In genomic region chr19:1261863-1262686, GRCh38 we compare ENCODE assay signal across 8 cellular contexts. TPM values are rescaled to one million over a fixed set of nuclear protein-coding genes. Genes with fewer than 3 reads are reported as not detected.
DNase-seq lines count a peak whose midpoint lies in the region; ATAC-seq lines count a peak whose summit lies in the region.

No MANE protein-coding gene starts in this region.

- H3K4me1 ChIP-seq in Karpas-422 (ENCODE audit: low read length), result peaks cover 85% of the 10 kb centered on the region
- peaks cover 55% of the 10 kb centered on the region for H3K4me1 ChIP-seq in adipocyte (ENCODE audit: control insufficient read depth, insufficient read depth, low read length)

- no peaks in the 10 kb centered on the region for H3K9me2 ChIP-seq in Karpas-422 (replicated peaks; ENCODE audit: insufficient read depth, low read length)

- H3K27me3 ChIP-seq in Karpas-422 (ENCODE audit: low read length) (no peaks in the 10 kb centered on the region), adipocyte (replicated peaks; ENCODE audit: control insufficient read depth, insufficient read depth, low read length) (no peaks in the 10 kb centered on the region)

- no peaks in the 10 kb centered on the region for H3K79me2 ChIP-seq in Karpas-422 (ENCODE audit: low read length)

- peak overlapping the region; percentile 84 for H3K4me2 ChIP-seq in Karpas-422 (ENCODE audit: low read depth, low read length, poor library complexity, severe bottlenecking)

- H3K36me3 ChIP-seq in Karpas-422 (ENCODE audit: insufficient read depth, low read length), result no peaks in the 10 kb centered on the region
- peaks cover 15% of the 10 kb centered on the region for H3K36me3 ChIP-seq in adipocyte (ENCODE audit: control insufficient read depth, insufficient read depth, low read length, severe bottlenecking)

- no peak overlapping the region for H2AFZ ChIP-seq in Karpas-422 (ENCODE audit: low read length)

- H3K27ac ChIP-seq in Karpas-422 (ENCODE audit: low read length), result peak overlapping the region; percentile 88

- H3K9ac ChIP-seq in Karpas-422 (ENCODE audit: low read length) (peak overlapping the region; percentile 84), adipocyte (ENCODE audit: low read length) (peak overlapping the region; percentile 90)

- H3K4me3 ChIP-seq in Karpas-422 (ENCODE audit: low read length) (peak overlapping the region; percentile 79), adipocyte (ENCODE audit: low read length) (peak overlapping the region; percentile 83), skeletal muscle cell (ENCODE audit: low read depth, low read length) (peak overlapping the region; percentile 69)

- no peaks in the 10 kb centered on the region for H3K9me3 ChIP-seq in Karpas-422 (ENCODE audit: low read length)
- H3K9me3 ChIP-seq in adipocyte (ENCODE audit: control insufficient read depth, low read length), result no peaks in the 10 kb centered on the region

- ATAC-seq in GM19455 (IDR thresholded peaks at IDR 0.05; ENCODE audit: unreplicated experiment) (no peak), GM21786 (IDR thresholded peaks at IDR 0.05; ENCODE audit: unreplicated experiment) (no peak)

- no peaks in the 10 kb centered on the region; the same call in 1 of the 2 replicates for H4K20me1 ChIP-seq in Karpas-422 (ENCODE audit: insufficient read depth, low read depth, low read length)

- DNase-seq in CD1c-positive myeloid dendritic cell (ENCODE audit: extremely low spot score), result peak; percentile 45
- DNase-seq in Karpas-422, result peak; percentile 67
- DNase-seq in adipocyte (ENCODE audit: low read depth), result peak; percentile 64
- DNase-seq in hypothalamus (lab: John Stamatoyannopoulos, UW), result peak in 29 of 51 donors; percentile 25 to 78 (median 45)
- no peak for DNase-seq in skeletal muscle cell (ENCODE audit: low read depth)
- no peak for DNase-seq in HuH-7.5 (ENCODE audit: low spot score)

RNA-seq across cellular contexts. Expression of gene CIRBP, which starts 7.1 kb away (rescaled TPM):
- total RNA-seq in Karpas-422 (2014; rRNA removed; shearing (Covaris generic); ENCODE audit: low replicate concordance), result 141 and 291 TPM in 2 replicates

RNA-seq across cellular contexts. Expression of gene FAM174C, which starts 13.3 kb away (rescaled TPM):
- 32.7 and 68.1 TPM in 2 replicates for total RNA-seq in Karpas-422 (2014; rRNA removed; shearing (Covaris generic); ENCODE audit: low replicate concordance)

RNA-seq across cellular contexts. Expression of gene MIDN, which starts 13.7 kb away (rescaled TPM):
- total RNA-seq in Karpas-422 (2014; rRNA removed; shearing (Covaris generic); ENCODE audit: low replicate concordance), result 21.4 and 40.5 TPM in 2 replicates

RNA-seq across cellular contexts. Expression of gene ATP5F1D, which starts 20.5 kb away (rescaled TPM):
- 64.3 and 110 TPM in 2 replicates for total RNA-seq in Karpas-422 (2014; rRNA removed; shearing (Covaris generic); ENCODE audit: low replicate concordance)

RNA-seq across cellular contexts. Expression of gene EFNA2, which starts 23.6 kb away (rescaled TPM):
- total RNA-seq in Karpas-422 (2014; rRNA removed; shearing (Covaris generic); ENCODE audit: low replicate concordance), result not detected in 2 replicates

Comparison
In these comparisons a context has a peak if more than half of its experiments do, and no peak if none do; other contexts are left out.
1. DNase-seq: peak in CD1c-positive myeloid dendritic cell (single experiment), Karpas-422 (single experiment), adipocyte (single experiment) and hypothalamus (29 of 51); none in skeletal muscle cell (single experiment) and HuH-7.5 (single experiment).
2. Peak in every context shown above with its lines, with median percentiles within 50 percentile points of each other: H3K4me3 ChIP-seq.